ENCODE assay signal across 1 cellular context in genomic region chr10:87025285-87025958, GRCh38.
TF ChIP-seq lines count a peak whose summit lies in the region.

No MANE protein-coding gene starts in this region.

TF ChIP-seq in HCT116, 20 proteins besides CTCF, POLR2A, EP300 and RAD21:
- TF ChIP-seq CBX3 (IDR thresholded peaks at IDR 0.05; ENCODE audit: low read depth) (peak; percentile 75; the same call in 1 of the 2 replicates), FOSL1 (IDR thresholded peaks at IDR 0.05; ENCODE audit: low read depth) (peak; percentile 86), JUND (IDR thresholded peaks at IDR 0.05) (peak; percentile 81), SP1 (IDR thresholded peaks at IDR 0.05; ENCODE audit: low read depth) (peak; percentile 68)
